1 cellular context compared by ENCODE assay signal in genomic region chr9:84953797-84954695, GRCh38.
TF ChIP-seq lines count a peak whose summit lies in the region.

No MANE protein-coding gene starts in this region.

TF ChIP-seq in K562, 482 proteins besides CTCF, POLR2A, EP300 and RAD21 (continued from another document):
- TF ChIP-seq CTCFL (IDR thresholded peaks at IDR 0.05; ENCODE audit: borderline replicate concordance, insufficient read depth, low read depth, low read length, poor library complexity, severe bottlenecking) (peak; percentile 13), ILK (tag; IDR thresholded peaks at IDR 0.05; ENCODE audit: borderline replicate concordance, low read depth) (no peak), SIN3A (IDR thresholded peaks at IDR 0.05; ENCODE audit: borderline replicate concordance in 2 of 2, control insufficient read depth in 1 of 2, low read depth in 2 of 2, low read length in 2 of 2) (no peak), RB1 (IDR thresholded peaks at IDR 0.05; ENCODE audit: low read depth) (peak; percentile 35; the same call in 1 of the 2 replicates), CREM (IDR thresholded peaks at IDR 0.05; ENCODE audit: low read depth) (peak; percentile 71), NFATC3 (IDR thresholded peaks at IDR 0.05) (no peak), PRPF4 (IDR thresholded peaks at IDR 0.05; ENCODE audit: insufficient read depth, low read depth, low read length, poor library complexity, severe bottlenecking) (no peak), GATAD2A (IDR thresholded peaks at IDR 0.05) (no peak)
